Comparison of ENCODE assay signal across 10 cellular contexts in the genomic region with DNA sequence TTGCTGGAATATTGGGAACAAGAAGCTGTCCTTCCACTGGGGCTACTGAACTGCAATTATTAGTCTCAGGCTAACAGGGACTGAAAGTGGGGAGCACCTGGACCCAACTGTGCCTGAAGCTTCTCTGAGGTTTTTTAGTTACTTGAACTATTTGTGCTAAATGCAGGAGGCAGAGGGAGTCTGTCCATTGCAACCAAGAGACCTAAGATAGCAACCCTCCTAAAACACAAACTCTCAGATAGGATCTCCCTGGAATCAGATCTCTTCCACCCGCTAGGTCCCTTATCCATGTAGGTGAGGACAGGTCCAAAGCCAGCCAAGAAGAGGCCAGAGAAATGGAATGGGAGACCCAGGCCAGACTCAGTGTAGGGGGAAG. TPM values are rescaled to one million over a fixed set of nuclear protein-coding genes. Genes with fewer than 3 reads are reported as not detected.
DNase-seq lines count a peak whose midpoint lies in the region; ATAC-seq, FAIRE-seq and TF ChIP-seq lines count a peak whose summit lies in the region.
"Had no signal": no experiment of that assay in that cellular context is flagged by ENCODE, and none has a peak within 500 bp of the region (broad histone marks: within the 10 kb centered on the region; RNA-seq: fewer than 3 reads in every experiment).

No MANE protein-coding gene starts in this region.

- DNase-seq in HT1080 (ENCODE audit: low read depth) (peak; percentile 20), kidney (no peak), suprapubic skin (ENCODE audit: low spot score in 2 of 2) (no peak)
- DNase-seq: activated naive CD4-positive, alpha-beta T cell treated with Interleukin-2 at 50 U/mL for 16 hours; mucosa of descending colon; stimulated activated CD4-positive, alpha-beta T cell treated with anti-CD3 and anti-CD28 coated beads, Interleukin-4, amount 100 ng/mL, for 4 hours had no signal

- peaks cover 2 to 4% of the 10 kb centered on the region in 2 donors for H3K36me3 ChIP-seq in kidney (ENCODE audit: control insufficient read depth in 1 of 2, insufficient read depth in 2 of 2, low read length in 2 of 2)
- H3K36me3 ChIP-seq in suprapubic skin = no peaks in the 10 kb centered on the region

- ATAC-seq in GM21825 (IDR thresholded peaks at IDR 0.05; ENCODE audit: unreplicated experiment) (no peak), GM18502 (IDR thresholded peaks at IDR 0.05; ENCODE audit: poor library complexity, unreplicated experiment) (no peak), GM21529 (IDR thresholded peaks at IDR 0.05; ENCODE audit: unreplicated experiment) (no peak)

- WGBS in suprapubic skin = 56% methylated on average over 1 of the region's 1 CpG

- H3K27me3 ChIP-seq in suprapubic skin = no peaks in the 10 kb centered on the region

- peaks cover 43 to 71% of the 10 kb centered on the region in 2 donors for H3K4me1 ChIP-seq in kidney (ENCODE audit: control insufficient read depth in 1 of 2, insufficient read depth in 1 of 2, low read depth in 1 of 2, low read length in 2 of 2)
- peaks cover 99% of the 10 kb centered on the region for H3K4me1 ChIP-seq in suprapubic skin

- no peak for TF ChIP-seq EP300 in suprapubic skin (IDR thresholded peaks at IDR 0.05)

- H3K9me3 ChIP-seq in kidney (ENCODE audit: control insufficient read depth in 1 of 2, low read length in 2 of 2) (no peaks in the 10 kb centered on the region), suprapubic skin (no peaks in the 10 kb centered on the region)
- H3K9me3 ChIP-seq: mucosa of descending colon had no signal

- no peak for TF ChIP-seq POLR2A in suprapubic skin (IDR thresholded peaks at IDR 0.05)

- intact Hi-C loops in kidney (cut with DNase I) = no loop called here

- H3K9ac ChIP-seq in kidney (ENCODE audit: low read length in 2 of 2) = peak overlapping the region in 1 of 2 donors; percentile 17

- no peak for FAIRE-seq in kidney (lab: Jason Lieb, UNC)

- peak overlapping the region; percentile 86 for H3K27ac ChIP-seq in angular gyrus (ENCODE audit: low read depth, low read length)
- H3K27ac ChIP-seq in kidney (ENCODE audit: low read depth in 2 of 2, low read length in 2 of 2) = peak overlapping the region; percentile 5 to 86
- peak overlapping the region; percentile 83 for H3K27ac ChIP-seq in suprapubic skin

- TF ChIP-seq CTCF in kidney (IDR thresholded peaks at IDR 0.05; ENCODE audit: borderline replicate concordance, extremely low read depth, insufficient read depth) = no peak
- TF ChIP-seq CTCF in suprapubic skin (IDR thresholded peaks at IDR 0.05) = no peak

- H3K4me3 ChIP-seq in kidney (ENCODE audit: low read length in 2 of 2) (no peak overlapping the region), suprapubic skin (no peak overlapping the region)
- H3K4me3 ChIP-seq: mucosa of descending colon had no signal

RNA-seq across cellular contexts. Expression of gene NCOR2, which starts 58.1 kb away (rescaled TPM):
- total RNA-seq in HT1080 (2014; rRNA removed; shearing (Covaris generic)) = 28.1 and 57.4 TPM in 2 replicates
- polyA plus RNA-seq in HT1080 (2015; cell fraction: cytosol; rRNA removed) = 118 and 143 TPM in 2 replicates
- 195 and 219 TPM in 2 replicates for polyA plus RNA-seq in HT1080 (2015; cell fraction: nucleus; rRNA removed)
- total RNA-seq in kidney (205 TPM), suprapubic skin (100 to 1,000 TPM; 111 to 264 (median 187) TPM)
- polyA plus RNA-seq in kidney (ENCODE audit: insufficient read depth, low read depth, low replicate concordance) = 18.7 TPM
